8 cellular contexts compared by ENCODE assay signal in genomic region chr1:234986750-234987414, GRCh38.
DNase-seq lines count a peak whose midpoint lies in the region; ATAC-seq, FAIRE-seq and TF ChIP-seq lines count a peak whose summit lies in the region.

No MANE protein-coding gene starts in this region.

- peak overlapping the region; percentile 23 to 65 (median 45) for H3K4me3 Mint-ChIP-seq in IgD-negative memory B cell
- H3K4me3 Mint-ChIP-seq in stimulated activated memory B cell treated with anti-CD40 and anti-IgM and Interleukin-4, amounts not matched to agents 10 μg/mL and 1 μg/mL and 100 μg/mL, for 72 hours = peak overlapping the region; percentile 35

- in situ Hi-C loops in GM13977 (cut with MboI; ENCODE audit: low pct_unique_long_range_greater_than_20kb, low sequenced_read_pairs, unreplicated experiment) = no loop called here

- H3K4me1 Mint-ChIP-seq in IgD-negative memory B cell = peaks cover 33 to 41% (median 40%) of the 10 kb centered on the region in 3 donors
- peaks cover 70% of the 10 kb centered on the region for H3K4me1 Mint-ChIP-seq in stimulated activated memory B cell treated with anti-CD40 and anti-IgM and Interleukin-4, amounts not matched to agents 10 μg/mL and 1 μg/mL and 100 μg/mL, for 72 hours

- peak overlapping the region; percentile 63 to 93 (median 76) for H3K27ac ChIP-seq in adrenal gland
- H3K27ac ChIP-seq in small intestine (ENCODE audit: low read depth in 1 of 2, low read length in 1 of 2) = peak overlapping the region in 1 of 2 donors; percentile 94

- H3K27ac Mint-ChIP-seq in IgD-negative memory B cell = peak overlapping the region in 1 of 3 donors; percentile 75
- H3K27ac Mint-ChIP-seq in stimulated activated memory B cell treated with anti-CD40 and anti-IgM and Interleukin-4, amounts not matched to agents 10 μg/mL and 1 μg/mL and 100 μg/mL, for 72 hours = peak overlapping the region; percentile 96

- H3K36me3 ChIP-seq in adrenal gland (replicated peaks in 1 of 2) = no peaks in the 10 kb centered on the region
- no peaks in the 10 kb centered on the region for H3K36me3 ChIP-seq in small intestine (ENCODE audit: control insufficient read depth in 2 of 2, insufficient read depth in 2 of 2, low read length in 2 of 2)

- peaks cover 34 to 50% of the 10 kb centered on the region in 2 donors for H3K4me1 ChIP-seq in adrenal gland (replicated peaks in 1 of 2)
- H3K4me1 ChIP-seq in small intestine (ENCODE audit: control insufficient read depth in 2 of 2, insufficient read depth in 1 of 2, low read depth in 1 of 2, low read length in 1 of 2) = peaks cover 2 to 14% of the 10 kb centered on the region in 2 donors

- intact Hi-C loops in adrenal gland (cut with DNase I) = loop anchor here (5.0 to 10.0 kb wide), 3 partner anchors 85 to 382 kb away; no protein-coding TSS in a partner anchor

- 44 to 63% (median 55%) methylated on average over 8 to 9 of the region's 9 CpGs for WGBS in adrenal gland, 4 donors
- WGBS in small intestine, 3 donors = 49 to 75% (median 70%) methylated on average over 9 of the region's 9 CpGs

- no peaks in the 10 kb centered on the region for H3K27me3 ChIP-seq in adrenal gland
- no peaks in the 10 kb centered on the region for H3K27me3 ChIP-seq in small intestine (ENCODE audit: control insufficient read depth in 2 of 2, insufficient read depth in 2 of 2, low read length in 2 of 2)

- H3K9me3 ChIP-seq in adrenal gland (replicated peaks in 1 of 3) (no peaks in the 10 kb centered on the region), small intestine (ENCODE audit: control insufficient read depth, low read depth) (no peaks in the 10 kb centered on the region)

- peak in 3 of 7 donors; percentile 40 to 77 (median 45) for DNase-seq in adrenal gland
- peak; percentile 75 for DNase-seq in iris pigment epithelial cell (ENCODE audit: low read depth)
- DNase-seq in OCI-M2 (lab: John Stamatoyannopoulos, UW; ENCODE audit: unreplicated experiment) = no peak
- no peak for DNase-seq in stimulated activated CD4-positive, alpha-beta T cell treated with anti-CD3 and anti-CD28 coated beads, Interleukin-12 subunit alpha, Interleukin-12 subunit beta, amount 100 ng/mL, for 4 hours
- no peak for DNase-seq in GM13977 (ENCODE audit: low spot score)
- DNase-seq in small intestine = no peak

- H3K9me3 Mint-ChIP-seq in IgD-negative memory B cell = no peaks in the 10 kb centered on the region
- peaks cover 5% of the 10 kb centered on the region for H3K9me3 Mint-ChIP-seq in stimulated activated memory B cell treated with anti-CD40 and anti-IgM and Interleukin-4, amounts not matched to agents 10 μg/mL and 1 μg/mL and 100 μg/mL, for 72 hours

- no peak for FAIRE-seq in small intestine (lab: Jason Lieb, UNC)

- no peak for TF ChIP-seq CTCF in adrenal gland (IDR thresholded peaks at IDR 0.05)
- no peak for TF ChIP-seq CTCF in GM13977 (IDR thresholded peaks at IDR 0.05; ENCODE audit: extremely low read depth, insufficient read depth, missing control alignments)

- no peaks in the 10 kb centered on the region for H3K27me3 Mint-ChIP-seq in IgD-negative memory B cell
- H3K27me3 Mint-ChIP-seq in stimulated activated memory B cell treated with anti-CD40 and anti-IgM and Interleukin-4, amounts not matched to agents 10 μg/mL and 1 μg/mL and 100 μg/mL, for 72 hours = no peaks in the 10 kb centered on the region

- H3K36me3 Mint-ChIP-seq in IgD-negative memory B cell = peaks cover 2% of the 10 kb centered on the region
- no peaks in the 10 kb centered on the region for H3K36me3 Mint-ChIP-seq in stimulated activated memory B cell treated with anti-CD40 and anti-IgM and Interleukin-4, amounts not matched to agents 10 μg/mL and 1 μg/mL and 100 μg/mL, for 72 hours

- no peak for ATAC-seq in stimulated activated memory B cell treated with anti-CD40 and anti-IgM and Interleukin-4, amounts not matched to agents 10 μg/mL and 1 μg/mL and 100 μg/mL, for 72 hours

- no peak for TF ChIP-seq POLR2A in adrenal gland (IDR thresholded peaks at IDR 0.05)

- H3K4me3 ChIP-seq in adrenal gland (no peak overlapping the region), small intestine (ENCODE audit: low read depth in 1 of 2, low read length in 2 of 2) (no peak overlapping the region)
